Comparison of ENCODE assay signal across 8 cellular contexts in genomic region chr3:44323341-44323955, GRCh38.
DNase-seq lines count a peak whose midpoint lies in the region; ATAC-seq and TF ChIP-seq lines count a peak whose summit lies in the region.

No MANE protein-coding gene starts in this region.

- H3K4me1 Mint-ChIP-seq in effector memory CD8-positive, alpha-beta T cell (ENCODE audit: low read depth in 2 of 2): no peaks in the 10 kb centered on the region

- POLR2A ChIA-PET in AG04449 (lab: Yijun Ruan, JAX): no interaction called here

- TF ChIP-seq CTCF in AG04449 (IDR thresholded peaks at IDR 0.05; ENCODE audit: insufficient read depth, low read length, missing control alignments): peak; percentile 65
- TF ChIP-seq CTCF in GM13976 (IDR thresholded peaks at IDR 0.05; ENCODE audit: borderline replicate concordance, control extremely low read depth, extremely low read depth, insufficient read depth, missing control alignments): peak; percentile 72

- in situ Hi-C loops in GM13976 (cut with MboI; ENCODE audit: low sequenced_read_pairs, unreplicated experiment): loop anchor here (25.0 kb wide), 1 partner anchor 589 kb away; no protein-coding TSS in a partner anchor

- H3K4me3 ChIP-seq in AG04449 (ENCODE audit: low read depth, low read length): no peak overlapping the region

- CTCF ChIA-PET in AG04449 (lab: Yijun Ruan, JAX): interaction anchor here (0.7 to 4.1 kb wide), 20 partner anchors 9 to 590 kb away, joined by 3 to 35 read pairs (median 4); partner anchors contain the start of genes TCAIM and ZKSCAN7

- no peaks in the 10 kb centered on the region for H3K36me3 Mint-ChIP-seq in effector memory CD8-positive, alpha-beta T cell (ENCODE audit: insufficient read depth)

- H3K4me3 Mint-ChIP-seq in effector memory CD8-positive, alpha-beta T cell: no peak overlapping the region

- H3K27ac Mint-ChIP-seq in effector memory CD8-positive, alpha-beta T cell: no peak overlapping the region

- ATAC-seq in effector memory CD8-positive, alpha-beta T cell (replicated peaks): peak; percentile 59

- DNase-seq in AG04449 (ENCODE audit: low read depth, low spot score) (no peak), GM13976 (ENCODE audit: low spot score) (peak; percentile 31), NCI-H345 (lab: John Stamatoyannopoulos, UW) (peak; percentile 54), midbrain (lab: John Stamatoyannopoulos, UW) (peak; percentile 68), T1000 (lab: John Stamatoyannopoulos, UW) (no peak)
- peak; percentile 42 to 58 for DNase-seq in activated CD4-positive, alpha-beta T cell treated with anti-CD3 and anti-CD28 coated beads for 4 hours
- DNase-seq in effector memory CD8-positive, alpha-beta T cell: peak; percentile 33 to 55 (median 47)
- DNase-seq in stimulated activated naive CD4-positive, alpha-beta T cell treated with Interleukin-2 at 50 U/mL for 16 hours (lab: John Stamatoyannopoulos, UW): peak; percentile 10

- H3K9me3 Mint-ChIP-seq in effector memory CD8-positive, alpha-beta T cell: no peaks in the 10 kb centered on the region

- H3K27me3 Mint-ChIP-seq in effector memory CD8-positive, alpha-beta T cell: peaks cover 25 to 30% of the 10 kb centered on the region in 2 donors

Comparison
In these comparisons a context has a peak if more than half of its experiments do, and no peak if none do; other contexts are left out.
1. DNase-seq: peak in GM13976 (single experiment), NCI-H345 (single experiment), activated CD4-positive, alpha-beta T cell treated with anti-CD3 and anti-CD28 coated beads for 4 hours (2 of 2), effector memory CD8-positive, alpha-beta T cell (3 of 3), midbrain (single experiment) and stimulated activated naive CD4-positive, alpha-beta T cell treated with Interleukin-2 at 50 U/mL for 16 hours (single experiment); none in AG04449 (single experiment) and T1000 (single experiment).